ENCODE assay signal across 8 cellular contexts in genomic region chr3:184176377-184177330, GRCh38. TPM values are rescaled to one million over a fixed set of nuclear protein-coding genes. Genes with fewer than 3 reads are reported as not detected.
DNase-seq lines count a peak whose midpoint lies in the region; ATAC-seq and TF ChIP-seq lines count a peak whose summit lies in the region.

No MANE protein-coding gene starts in this region.

- no peak overlapping the region for H3K27ac Mint-ChIP-seq in activated T-cell treated with anti-CD3 and anti-CD28 coated beads, Interleukin-2, amount 50 U/mL, for 72 hours
- H3K27ac Mint-ChIP-seq in stimulated activated naive CD8-positive, alpha-beta T cell treated with anti-CD3 and anti-CD28 coated beads, Interleukin-15, amount 100 ng/mL, for 72 hours: peak overlapping the region in 1 of 2 donors; percentile 31

- no peaks in the 10 kb centered on the region for H3K27me3 Mint-ChIP-seq in activated T-cell treated with anti-CD3 and anti-CD28 coated beads, Interleukin-2, amount 50 U/mL, for 72 hours (ENCODE audit: low read depth)
- H3K27me3 Mint-ChIP-seq in stimulated activated naive CD8-positive, alpha-beta T cell treated with anti-CD3 and anti-CD28 coated beads, Interleukin-15, amount 100 ng/mL, for 72 hours: no peaks in the 10 kb centered on the region

- no peak for ATAC-seq in activated T-cell treated with anti-CD3 and anti-CD28 coated beads, Interleukin-2, amount 50 U/mL, for 72 hours (replicated peaks in 1 of 2)
- ATAC-seq in Panc1: peak; percentile 49
- ATAC-seq in stimulated activated naive CD8-positive, alpha-beta T cell treated with anti-CD3 and anti-CD28 coated beads, Interleukin-15, amount 100 ng/mL, for 72 hours: no peak
- ATAC-seq in HG03571 (IDR thresholded peaks at IDR 0.05; ENCODE audit: unreplicated experiment): no peak

- peaks cover 14% of the 10 kb centered on the region; the same call in 1 of the 2 replicates for H3K36me3 ChIP-seq in Panc1 (ENCODE audit: control insufficient read depth, insufficient read depth, low read length)
- peaks cover 46% of the 10 kb centered on the region for H3K36me3 ChIP-seq in effector memory CD4-positive, alpha-beta T cell (ENCODE audit: control insufficient read depth, insufficient read depth, low read length)

- TF ChIP-seq CTCF in Panc1 (IDR thresholded peaks at IDR 0.05) (no peak), coronary artery (IDR thresholded peaks at IDR 0.05) (no peak)

- intact Hi-C loops in Panc1 (cut with micrococcal nuclease; ENCODE audit: unreplicated experiment): loop anchor here (5.0 kb wide), 1 partner anchor 1159 kb away; no protein-coding TSS in a partner anchor

- DNase-seq in activated T-cell treated with anti-CD3 and anti-CD28 coated beads, Interleukin-2, amount 50 U/mL, for 72 hours: no peak
- no peak for DNase-seq in activated T-cell treated with anti-CD3 and anti-CD28 coated beads, Interleukin-2, amount 50 U/mL, for 48 hours
- DNase-seq in Panc1 (ENCODE audit: low read depth, low spot score) (no peak), coronary artery (ENCODE audit: low spot score) (peak; percentile 86), left kidney (ENCODE audit: low read depth, low spot score) (peak; percentile 77)
- no peak for DNase-seq in stimulated activated naive CD8-positive, alpha-beta T cell treated with anti-CD3 and anti-CD28 coated beads, Interleukin-15, amount 100 ng/mL, for 72 hours
- no peak for DNase-seq in effector memory CD4-positive, alpha-beta T cell

- no peaks in the 10 kb centered on the region for H3K9me3 ChIP-seq in Panc1 (ENCODE audit: control insufficient read depth, insufficient read depth, low read depth, low read length)
- no peaks in the 10 kb centered on the region for H3K9me3 ChIP-seq in effector memory CD4-positive, alpha-beta T cell (ENCODE audit: control insufficient read depth, low read length)

- no peaks in the 10 kb centered on the region for H3K9me3 Mint-ChIP-seq in activated T-cell treated with anti-CD3 and anti-CD28 coated beads, Interleukin-2, amount 50 U/mL, for 72 hours
- H3K9me3 Mint-ChIP-seq in stimulated activated naive CD8-positive, alpha-beta T cell treated with anti-CD3 and anti-CD28 coated beads, Interleukin-15, amount 100 ng/mL, for 72 hours: no peaks in the 10 kb centered on the region

- peak overlapping the region; percentile 88 for H3K27ac ChIP-seq in Panc1 (ENCODE audit: low read length)
- H3K27ac ChIP-seq in coronary artery: peak overlapping the region; percentile 90 to 97
- no peak overlapping the region for H3K27ac ChIP-seq in effector memory CD4-positive, alpha-beta T cell (ENCODE audit: insufficient read depth, low read length, poor library complexity, severe bottlenecking)

- peaks cover 35% of the 10 kb centered on the region for H3K4me1 Mint-ChIP-seq in activated T-cell treated with anti-CD3 and anti-CD28 coated beads, Interleukin-2, amount 50 U/mL, for 72 hours (ENCODE audit: low read depth)
- H3K4me1 Mint-ChIP-seq in stimulated activated naive CD8-positive, alpha-beta T cell treated with anti-CD3 and anti-CD28 coated beads, Interleukin-15, amount 100 ng/mL, for 72 hours: peaks cover 44% of the 10 kb centered on the region

- BruUV-seq in Panc1 (replicated peaks; lab: Mats Ljungman, UMichigan): no TSS peak

- peak overlapping the region; percentile 80 to 86 for H3K4me3 ChIP-seq in Panc1 (ENCODE audit: low read depth in 2 of 2, low read length in 2 of 2)
- H3K4me3 ChIP-seq in coronary artery: peak overlapping the region; percentile 91
- H3K4me3 ChIP-seq in effector memory CD4-positive, alpha-beta T cell (ENCODE audit: insufficient read depth, low read depth, low read length, poor library complexity, severe bottlenecking): no peak overlapping the region

- H3K36me3 Mint-ChIP-seq in activated T-cell treated with anti-CD3 and anti-CD28 coated beads, Interleukin-2, amount 50 U/mL, for 72 hours (ENCODE audit: insufficient read depth in 2 of 2): peaks cover 6 to 12% of the 10 kb centered on the region in 2 donors

- POLR2A ChIA-PET in Panc1 (lab: Charles Lee): no interaction called here

- H3K27me3 ChIP-seq in Panc1 (ENCODE audit: control insufficient read depth, insufficient read depth, low read length): no peaks in the 10 kb centered on the region
- H3K27me3 ChIP-seq in effector memory CD4-positive, alpha-beta T cell (replicated peaks; ENCODE audit: control insufficient read depth, insufficient read depth, low read length, poor library complexity, severe bottlenecking): no peaks in the 10 kb centered on the region

- in situ Hi-C loops in Panc1 (cut with HindIII; ENCODE audit: low pct_unique_long_range_greater_than_20kb, low sequenced_read_pairs): no loop called here

- CTCF ChIA-PET in Panc1 (lab: Charles Lee): no interaction called here

- H3K4me1 ChIP-seq in Panc1 (ENCODE audit: control insufficient read depth, insufficient read depth, low read length): peaks cover 18% of the 10 kb centered on the region
- H3K4me1 ChIP-seq in effector memory CD4-positive, alpha-beta T cell (ENCODE audit: control insufficient read depth, insufficient read depth, low read length, poor library complexity, severe bottlenecking): peaks cover 22% of the 10 kb centered on the region

- peak overlapping the region; percentile 88 to 96 for H3K4me3 Mint-ChIP-seq in activated T-cell treated with anti-CD3 and anti-CD28 coated beads, Interleukin-2, amount 50 U/mL, for 72 hours
- H3K4me3 Mint-ChIP-seq in stimulated activated naive CD8-positive, alpha-beta T cell treated with anti-CD3 and anti-CD28 coated beads, Interleukin-15, amount 100 ng/mL, for 72 hours: peak overlapping the region; percentile 92 to 98

RNA-seq across cellular contexts. Expression of gene AP2M1, which starts 2.0 kb away (rescaled TPM):
- 100 to 1,000 TPM; 178 to 194 TPM for total RNA-seq in activated T-cell treated with anti-CD3 and anti-CD28 coated beads, Interleukin-2, amount 50 U/mL, for 72 hours
- total RNA-seq in Panc1 (2021; ENCODE audit: unreplicated experiment): 335 TPM
- 391 TPM for polyA plus RNA-seq in Panc1 (2012; ENCODE audit: insufficient read length)

RNA-seq across cellular contexts. Expression of gene ABCF3, which starts 9.3 kb away (rescaled TPM):
- 10 to 100 TPM; 70.8 to 71.6 TPM for total RNA-seq in activated T-cell treated with anti-CD3 and anti-CD28 coated beads, Interleukin-2, amount 50 U/mL, for 72 hours
- 101 TPM for total RNA-seq in Panc1 (2021; ENCODE audit: unreplicated experiment)
- 94.9 TPM for polyA plus RNA-seq in Panc1 (2012; ENCODE audit: insufficient read length)

RNA-seq across cellular contexts. Expression of gene DVL3, which starts 21.5 kb away (rescaled TPM):
- total RNA-seq in activated T-cell treated with anti-CD3 and anti-CD28 coated beads, Interleukin-2, amount 50 U/mL, for 72 hours: 10 to 100 TPM; 42.6 to 45.9 TPM
- total RNA-seq in Panc1 (2021; ENCODE audit: unreplicated experiment): 97.2 TPM
- polyA plus RNA-seq in Panc1 (2012; ENCODE audit: insufficient read length): 94.3 TPM

RNA-seq across cellular contexts. Expression of gene EIF2B5, which starts 41.5 kb away (rescaled TPM):
- total RNA-seq in activated T-cell treated with anti-CD3 and anti-CD28 coated beads, Interleukin-2, amount 50 U/mL, for 72 hours: 10 to 100 TPM; 47.0 to 55.4 TPM
- total RNA-seq in Panc1 (2021; ENCODE audit: unreplicated experiment): 60.2 TPM
- polyA plus RNA-seq in Panc1 (2012; ENCODE audit: insufficient read length): 47.6 TPM

RNA-seq across cellular contexts. Expression of gene VWA5B2, which starts 52.7 kb away (rescaled TPM):
- under 1 TPM in 1 of 2 donors, not detected in 1; 0.07 TPM for total RNA-seq in activated T-cell treated with anti-CD3 and anti-CD28 coated beads, Interleukin-2, amount 50 U/mL, for 72 hours
- total RNA-seq in Panc1 (2021; ENCODE audit: unreplicated experiment): 0.28 TPM
- 0.58 TPM for polyA plus RNA-seq in Panc1 (2012; ENCODE audit: insufficient read length)

Comparison
In these comparisons a context has a peak if more than half of its experiments do, and no peak if none do; other contexts are left out.
1. DNase-seq: peak in coronary artery (single experiment) and left kidney (single experiment); none in activated T-cell treated with anti-CD3 and anti-CD28 coated beads, Interleukin-2, amount 50 U/mL, for 72 hours (0 of 2), activated T-cell treated with anti-CD3 and anti-CD28 coated beads, Interleukin-2, amount 50 U/mL, for 48 hours (0 of 2), Panc1 (single experiment), stimulated activated naive CD8-positive, alpha-beta T cell treated with anti-CD3 and anti-CD28 coated beads, Interleukin-15, amount 100 ng/mL, for 72 hours (0 of 2) and effector memory CD4-positive, alpha-beta T cell (0 of 3).